ENCODE assay signal across 1 cellular context in the genomic region with DNA sequence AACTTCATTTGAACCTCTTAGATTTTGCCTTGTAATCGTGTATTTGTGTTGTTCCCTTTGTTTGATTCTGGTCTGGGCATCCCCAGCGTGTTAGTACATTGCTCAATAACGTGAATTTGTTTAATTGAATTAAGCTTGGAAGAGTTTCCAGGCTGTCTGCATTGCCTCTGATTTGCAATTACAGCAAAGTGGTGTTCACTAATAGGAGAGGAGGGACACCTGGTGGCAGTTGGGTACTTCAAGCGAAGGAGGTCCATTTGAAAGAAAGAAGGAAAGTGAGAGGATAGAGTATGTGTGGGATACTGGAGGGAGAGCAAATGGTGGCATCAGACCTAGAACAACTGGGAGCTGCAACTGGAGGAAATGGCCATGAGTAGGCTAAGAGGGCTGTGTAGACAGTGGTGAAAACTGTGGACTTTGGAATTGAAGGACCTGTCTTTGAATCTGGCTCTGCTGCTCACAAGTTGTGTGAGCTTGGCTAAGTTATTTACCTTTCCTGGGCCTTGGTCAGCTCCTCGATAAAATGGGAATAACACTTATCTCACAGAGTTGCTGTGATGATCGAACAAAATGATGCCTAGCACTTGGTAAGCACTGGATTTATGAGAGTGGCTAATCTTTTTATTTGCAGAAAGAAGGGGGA.
TF ChIP-seq lines count a peak whose summit lies in the region.

No MANE protein-coding gene starts in this region.

TF ChIP-seq in IMR-90, 13 proteins besides CTCF, POLR2A, EP300 and RAD21 (continued from another document):
- no peak for TF ChIP-seq RFX5 (IDR thresholded peaks at IDR 0.05; ENCODE audit: low read depth, low read length)
